23 cellular contexts compared by ENCODE assay signal in genomic region chr15:91429973-91430372, GRCh38.
"Had no signal": no experiment of that assay in that cellular context is flagged by ENCODE, and none has a peak within 500 bp of the region (broad histone marks: within the 10 kb centered on the region; RNA-seq: fewer than 3 reads in every experiment).

No MANE protein-coding gene starts in this region.

- H3K27me3 ChIP-seq: MG63, Peyer's patch, SJCRH30 had no signal

- H3K4me3 ChIP-seq: MG63, PC-9, Peyer's patch, SJCRH30 had no signal

- ATAC-seq: Right ventricle myocardium inferior, SK-N-SH treated with all-trans-retinoic acid at 6 μM for 48 hours had no signal

- DNase-seq: Karpas-422; KG1; MG63; NCI-H1092; NCI-H1105 treated with DMSO at 0.1 percent for 48 hours; NCI-H1417 treated with DMSO at 0.1 percent for 48 hours; NCI-H146; NCI-H1694 treated with DMSO at 0.1 percent for 48 hours; NCI-H1930; NCI-H2081; NCI-H2107; NCI-H2227 treated with DMSO at 0.1 percent for 48 hours; NCI-H524; NCI-H526 treated with DMSO at 0.1 percent for 48 hours; NCI-H748 treated with DMSO at 0.1 percent for 48 hours; NK-92 treated with Interleukin-12 subunit alpha and Interleukin-12 subunit beta, amount 100 ng/mL, for 24 hours; OCI-M1; PC-9; Peyer's patch; SHP77 treated with DMSO at 0.1 percent for 48 hours; SJCRH30 had no signal

- H3K36me3 ChIP-seq: MG63, Peyer's patch, SJCRH30 had no signal

- H3K4me1 ChIP-seq: Peyer's patch, SJCRH30 had no signal

- H3K27ac ChIP-seq: PC-9, Peyer's patch, SJCRH30 had no signal

- H3K9me3 ChIP-seq: MG63, Peyer's patch, SJCRH30 had no signal
